Comparison of ENCODE assay signal across 27 cellular contexts in genomic region chr4:30728291-30728690, GRCh38. TPM values are rescaled to one million over a fixed set of nuclear protein-coding genes. Genes with fewer than 3 reads are reported as not detected.
"Had no signal": no experiment of that assay in that cellular context is flagged by ENCODE, and none has a peak within 500 bp of the region (broad histone marks: within the 10 kb centered on the region; RNA-seq: fewer than 3 reads in every experiment).

No MANE protein-coding gene starts in this region.

- H3K27ac ChIP-seq: gastrocnemius medialis, lower lobe of right lung, right lobe of liver, skin epidermis, transverse colon, vagina had no signal

- H3K36me3 Mint-ChIP-seq: activated naive CD8-positive, alpha-beta T cell treated with anti-CD3 and anti-CD28 coated beads for 36 hours had no signal

- H3K9me3 ChIP-seq: gastrocnemius medialis, lower lobe of right lung, right lobe of liver, transverse colon, vagina had no signal

- H3K4me3 Mint-ChIP-seq: activated B cell treated with CpG ODN at 0.5 μM for 24 hours; activated CD4-positive, alpha-beta T cell treated with anti-CD3 and anti-CD28 coated beads for 36 hours; activated naive CD8-positive, alpha-beta T cell treated with anti-CD3 and anti-CD28 coated beads for 36 hours; dendritic cell treated with granulocyte-macrophage colony-stimulating factor and Interleukin-4, amounts not matched to agents 40 ng/mL and 50 ng/mL, for 4 days; naive B cell; neural crest cell; stimulated activated naive CD8-positive, alpha-beta T cell treated with anti-CD3 and anti-CD28 coated beads, Interleukin-15, Interleukin-2, amounts not matched to agents 100 ng/mL and 50 ng/mL, for 24 hours; T-helper 1 cell treated with Interleukin-12 subunit alpha and Interleukin-12 subunit beta and Interleukin-4 antibody, amounts not matched to agents 30 μg/mL and 1 μg/mL, for 36 hours had no signal

- H3K4me1 Mint-ChIP-seq: activated B cell treated with CpG ODN at 0.5 μM for 24 hours; activated CD4-positive, alpha-beta T cell treated with anti-CD3 and anti-CD28 coated beads for 36 hours; activated naive CD8-positive, alpha-beta T cell treated with anti-CD3 and anti-CD28 coated beads for 36 hours had no signal

- H3K4me3 ChIP-seq: gastrocnemius medialis, lower lobe of right lung, right lobe of liver, skin epidermis, transverse colon, vagina had no signal

- H3K36me3 ChIP-seq: gastrocnemius medialis, lower lobe of right lung, right lobe of liver, transverse colon, vagina had no signal

- H3K27ac Mint-ChIP-seq: activated B cell treated with CpG ODN at 0.5 μM for 24 hours; activated CD4-positive, alpha-beta T cell treated with anti-CD3 and anti-CD28 coated beads for 36 hours; activated naive CD8-positive, alpha-beta T cell treated with anti-CD3 and anti-CD28 coated beads for 36 hours; dendritic cell treated with granulocyte-macrophage colony-stimulating factor and Interleukin-4, amounts not matched to agents 40 ng/mL and 50 ng/mL, for 4 days; naive B cell; stimulated activated naive CD8-positive, alpha-beta T cell treated with anti-CD3 and anti-CD28 coated beads, Interleukin-15, Interleukin-2, amounts not matched to agents 100 ng/mL and 50 ng/mL, for 24 hours; T-helper 1 cell treated with Interleukin-12 subunit alpha and Interleukin-12 subunit beta and Interleukin-4 antibody, amounts not matched to agents 30 μg/mL and 1 μg/mL, for 36 hours had no signal

- H3K27me3 ChIP-seq: right lobe of liver, vagina had no signal

- H3K9me3 Mint-ChIP-seq: activated B cell treated with CpG ODN at 0.5 μM for 24 hours; activated naive CD8-positive, alpha-beta T cell treated with anti-CD3 and anti-CD28 coated beads for 36 hours; dendritic cell treated with granulocyte-macrophage colony-stimulating factor and Interleukin-4, amounts not matched to agents 40 ng/mL and 50 ng/mL, for 4 days; naive B cell; neural crest cell; stimulated activated naive CD8-positive, alpha-beta T cell treated with anti-CD3 and anti-CD28 coated beads, Interleukin-15, Interleukin-2, amounts not matched to agents 100 ng/mL and 50 ng/mL, for 24 hours; T-helper 1 cell treated with Interleukin-12 subunit alpha and Interleukin-12 subunit beta and Interleukin-4 antibody, amounts not matched to agents 30 μg/mL and 1 μg/mL, for 36 hours had no signal

- H3K4me1 ChIP-seq: gastrocnemius medialis, lower lobe of right lung, right lobe of liver, transverse colon had no signal

- DNase-seq: activated B cell treated with CpG ODN at 0.5 μM for 24 hours; activated CD4-positive, alpha-beta T cell treated with anti-CD3 and anti-CD28 coated beads for 36 hours; activated CD4-positive, alpha-beta T cell treated with anti-CD3 and anti-CD28 coated beads, Interleukin-2, amount 50 U/mL, for 4 hours; activated CD8-positive, alpha-beta memory T cell treated with anti-CD3 and anti-CD28 coated beads for 24 hours; activated CD8-positive, alpha-beta memory T cell treated with anti-CD3 and anti-CD28 coated beads, Interleukin-2, amount 50 U/mL, for 4 hours; activated naive CD4-positive, alpha-beta T cell treated with Interleukin-2 at 50 U/mL for 16 hours; activated naive CD8-positive, alpha-beta T cell treated with anti-CD3 and anti-CD28 coated beads for 36 hours; activated T-cell treated with anti-CD3 and anti-CD28 coated beads, Interleukin-2, amount 50 U/mL, for 48 hours; amniotic stem cell; effector CD4-positive, alpha-beta T cell; erythroblast; gastrocnemius medialis; head of caudate nucleus; kidney; lower lobe of right lung; naive B cell; occipital lobe; right lobe of liver; stimulated activated CD4-positive, alpha-beta T cell treated with anti-CD3 and anti-CD28 coated beads, Interleukin-1b, Interleukin-23, amount 100 ng/mL, for 48 hours; substantia nigra; transverse colon had no signal

RNA-seq across cellular contexts. Expression of gene PCDH7, which starts 8.1 kb away (rescaled TPM):
- total RNA-seq: activated B cell treated with CpG ODN at 0.5 μM for 24 hours; activated CD4-positive, alpha-beta T cell treated with anti-CD3 and anti-CD28 coated beads for 36 hours; activated naive CD8-positive, alpha-beta T cell treated with anti-CD3 and anti-CD28 coated beads for 36 hours had no signal
